24 cellular contexts compared by ENCODE assay signal in genomic region chr2:225196579-225196978, GRCh38.
"Had no signal": no experiment of that assay in that cellular context is flagged by ENCODE, and none has a peak within 500 bp of the region (broad histone marks: within the 10 kb centered on the region; RNA-seq: fewer than 3 reads in every experiment).

No MANE protein-coding gene starts in this region.

- H3K9me3 ChIP-seq: ascending aorta, MG63, SJSA1 had no signal

- DNase-seq: activated CD4-positive, alpha-beta T cell treated with anti-CD3 and anti-CD28 coated beads for 4 hours; activated CD8-positive, alpha-beta memory T cell treated with anti-CD3 and anti-CD28 coated beads, Interleukin-2, amount 50 U/mL, for 4 hours; activated CD8-positive, alpha-beta T cell treated with anti-CD3 and anti-CD28 coated beads for 36 hours; activated gamma-delta T cell treated with Interleukin-2 at 50 U/mL for 16 hours; activated naive CD4-positive, alpha-beta T cell treated with anti-CD3 and anti-CD28 coated beads, Interleukin-2, amount 50 U/mL, for 16 hours; activated T-cell treated with anti-CD3 and anti-CD28 coated beads, Interleukin-2, amount 50 U/mL, for 72 hours; caudate nucleus; MG63; MV-4-11; NCI-H1092 treated with DMSO at 0.1 percent for 48 hours; NCI-H1417 treated with DMSO at 0.1 percent for 48 hours; NCI-H1694; NCI-H2029; NCI-H2107; NCI-H510A treated with DMSO at 0.1 percent for 48 hours; NCI-H69; NK-92 treated with Interleukin-12 subunit alpha and Interleukin-12 subunit beta, amount 100 ng/mL, for 24 hours; SHP77; SW 1271 had no signal

- H3K4me1 ChIP-seq: ascending aorta, SJSA1 had no signal

- H3K36me3 ChIP-seq: ascending aorta, MG63, SJSA1 had no signal

- H3K27ac ChIP-seq: ascending aorta, SJSA1 had no signal

- H3K4me3 ChIP-seq: ascending aorta, MG63, SJSA1 had no signal

- H3K27me3 ChIP-seq: ascending aorta, MG63, SJSA1 had no signal

- FAIRE-seq: RCC 7860 had no signal

- ATAC-seq: activated CD4-positive, CD25-positive, alpha-beta regulatory T cell treated with anti-CD3 and anti-CD28 coated beads, Interleukin-2, amount 50 U/mL, for 24 hours; activated CD8-positive, alpha-beta T cell treated with anti-CD3 and anti-CD28 coated beads for 36 hours; activated T-cell treated with anti-CD3 and anti-CD28 coated beads, Interleukin-2, amount 50 U/mL, for 72 hours; SK-N-SH treated with all-trans-retinoic acid at 6 μM for 48 hours had no signal
